24 cellular contexts compared by ENCODE assay signal in genomic region chr4:128630881-128631280, GRCh38.
DNase-seq lines count a peak whose midpoint lies in the region; ATAC-seq, FAIRE-seq and TF ChIP-seq lines count a peak whose summit lies in the region.
"Had no signal": no experiment of that assay in that cellular context is flagged by ENCODE, and none has a peak within 500 bp of the region (broad histone marks: within the 10 kb centered on the region; RNA-seq: fewer than 3 reads in every experiment).

No MANE protein-coding gene starts in this region.

- no peak for TF ChIP-seq EP300 in H1 (IDR thresholded peaks at IDR 0.05; ENCODE audit: borderline replicate concordance in 1 of 2, low read depth in 2 of 2, low read length in 2 of 2)
- no peak for TF ChIP-seq EP300 in stomach (IDR thresholded peaks at IDR 0.05)

- no TSS peak for BruUV-seq in IMR-90 (replicated peaks; lab: Mats Ljungman, UMichigan)

- H2AK5ac ChIP-seq in IMR-90 (ENCODE audit: low read depth, low read length) (no peak overlapping the region), H1 (ENCODE audit: low read depth, low read length) (no peak overlapping the region)

- WGBS in IMR-90 (ENCODE audit: extremely low coverage in 2 of 2, insufficient read length in 1 of 2), 2 experiments = no CpG with 5 or more reads among the region's 5 CpGs
- 86% methylated on average over 5 of the region's 5 CpGs; no CpG with 5 or more reads in 1 of the 2 experiments for WGBS in H1 (ENCODE audit: extremely low coverage in 1 of 2, insufficient coverage in 1 of 2, insufficient read length in 1 of 2, insufficient replicate concordance in 2 of 2, low coverage in 1 of 2, low lambda C conversion rate in 2 of 2, missing lambda C conversion rate in 1 of 2), 2 experiments
- WGBS in stomach, 5 donors = 24 to 51% (median 38%) methylated on average over 5 of the region's 5 CpGs

- H3K14ac ChIP-seq in IMR-90 (replicated peaks; ENCODE audit: low read depth, low read length) = no peak overlapping the region
- H3K14ac ChIP-seq in H1 (ENCODE audit: insufficient read length) = no peak overlapping the region

- TF ChIP-seq RAD21 in IMR-90 (IDR thresholded peaks at IDR 0.05; ENCODE audit: low read length) (no peak), H1 (IDR thresholded peaks at IDR 0.05 in 1 of 2, conservative IDR thresholded peaks at IDR 0.05 in 1 of 2; ENCODE audit: low read depth in 2 of 2, low read length in 2 of 2) (no peak)

- H3K9me3 ChIP-seq in IMR-90 (ENCODE audit: control insufficient read depth, insufficient read depth, low read length) = no peaks in the 10 kb centered on the region
- no peaks in the 10 kb centered on the region; a peak in 1 of 4 replicates for H3K9me3 ChIP-seq in H1 (ENCODE audit: insufficient read depth in 2 of 2, low read depth in 1 of 2, low read length in 1 of 2)
- no peaks in the 10 kb centered on the region for H3K9me3 ChIP-seq in left lung
- no peaks in the 10 kb centered on the region for H3K9me3 ChIP-seq in stomach
- H3K9me3 ChIP-seq: colonic mucosa, esophagus squamous epithelium, SJSA1, testis had no signal

- H3K27me3 ChIP-seq in IMR-90 (ENCODE audit: control insufficient read depth, insufficient read depth, low read length) (no peaks in the 10 kb centered on the region), H1 (replicated peaks in 1 of 4; ENCODE audit: control insufficient read depth in 3 of 4, extremely low read depth in 1 of 4, insufficient read depth in 3 of 4, low read length in 3 of 4) (no peaks in the 10 kb centered on the region), left lung (no peaks in the 10 kb centered on the region), stomach (no peaks in the 10 kb centered on the region)
- H3K27me3 ChIP-seq: colonic mucosa, esophagus squamous epithelium, SJSA1, testis had no signal

- H3K9me1 ChIP-seq in IMR-90 (ENCODE audit: insufficient read depth, low read length) = no peaks in the 10 kb centered on the region

- H3K79me2 ChIP-seq in H1 (ENCODE audit: control insufficient read depth in 1 of 2, insufficient read depth in 2 of 2, low read length in 2 of 2) = no peaks in the 10 kb centered on the region

- H3K36me3 ChIP-seq in IMR-90 (ENCODE audit: control insufficient read depth, insufficient read depth, low read length) (no peaks in the 10 kb centered on the region), H1 (ENCODE audit: control insufficient read depth in 2 of 4, insufficient read depth in 4 of 4, low read length in 3 of 4) (no peaks in the 10 kb centered on the region), left lung (no peaks in the 10 kb centered on the region), stomach (no peaks in the 10 kb centered on the region)
- H3K36me3 ChIP-seq: colonic mucosa, esophagus squamous epithelium, SJSA1 had no signal

- H3K9ac ChIP-seq in IMR-90 (ENCODE audit: low read depth, low read length) = no peak overlapping the region
- no peak overlapping the region for H3K9ac ChIP-seq in H1 (replicated peaks in 1 of 4; ENCODE audit: extremely low read depth in 1 of 4, low read depth in 3 of 4, low read length in 3 of 4)

- peak; percentile 35 for DNase-seq in IMR-90
- DNase-seq in H1 (ENCODE audit: low read depth in 1 of 2, low spot score in 2 of 2) = peak in 1 of 2 experiments; percentile 24
- no peak for DNase-seq in left lung
- DNase-seq in stomach = no peak
- DNase-seq in erythroblast (lab: John Stamatoyannopoulos, UW) = no peak
- DNase-seq in NCI-H2171 (lab: John Stamatoyannopoulos, UW) = no peak
- DNase-seq: activated CD8-positive, alpha-beta T cell treated with anti-CD3 and anti-CD28 coated beads for 36 hours; CD4-positive, CD25-positive, alpha-beta regulatory T cell; colonic mucosa; DMS 273 treated with DMSO at 0.1 percent for 48 hours; effector memory CD4-positive, alpha-beta T cell; esophagus squamous epithelium; KG1; kidney glomerular epithelial cell; MM.1S; NCI-H2171 treated with DMSO at 0.1 percent for 48 hours; NCI-H524 treated with DMSO at 0.1 percent for 48 hours; stimulated activated CD4-positive, alpha-beta T cell treated with anti-CD3 and anti-CD28 coated beads, Interleukin-4, amount 100 ng/mL, for 1 hour; stimulated activated naive B cell treated with anti-CD40 and anti-IgM and Interleukin-4, amounts not matched to agents 10 μg/mL and 1 μg/mL and 100 μg/mL, for 72 hours; T-helper 1 cell; testis had no signal

- no peak overlapping the region for H3K4ac ChIP-seq in IMR-90 (ENCODE audit: low read depth, low read length)
- H3K4ac ChIP-seq in H1 (replicated peaks; ENCODE audit: insufficient read length, low read depth, low read length) = no peak overlapping the region

- no peak for ATAC-seq in IMR-90 (ENCODE audit: low read depth)
- ATAC-seq in left lung = peak; percentile 37
- no peak for ATAC-seq in GM21723 (IDR thresholded peaks at IDR 0.05; ENCODE audit: unreplicated experiment)
- ATAC-seq: activated CD4-positive, CD25-positive, alpha-beta regulatory T cell treated with anti-CD3 and anti-CD28 coated beads, Interleukin-2, amount 50 U/mL, for 24 hours; activated CD8-positive, alpha-beta T cell treated with anti-CD3 and anti-CD28 coated beads for 36 hours; stimulated activated naive B cell treated with anti-CD40 and anti-IgM and Interleukin-4, amounts not matched to agents 10 μg/mL and 1 μg/mL and 100 μg/mL, for 72 hours had no signal

- TF ChIP-seq CTCF in IMR-90 (conservative IDR thresholded peaks at IDR 0.05; ENCODE audit: low read depth, low read length) (no peak), H1 (IDR thresholded peaks at IDR 0.05; ENCODE audit: control extremely low read depth in 1 of 3, insufficient read depth in 1 of 3, low read depth in 1 of 3, low read length in 3 of 3) (no peak), left lung (IDR thresholded peaks at IDR 0.05) (no peak), stomach (IDR thresholded peaks at IDR 0.05) (no peak)

- H3K23ac ChIP-seq in IMR-90 (ENCODE audit: low read depth, low read length) (no peak overlapping the region), H1 (ENCODE audit: insufficient read length) (no peak overlapping the region)

- no peak overlapping the region for H2BK15ac ChIP-seq in IMR-90 (ENCODE audit: low read depth, low read length)
- H2BK15ac ChIP-seq in H1 (ENCODE audit: low read length) = no peak overlapping the region

- TF ChIP-seq POLR2A in IMR-90 (IDR thresholded peaks at IDR 0.05; ENCODE audit: low read depth, low read length) (no peak), H1 (IDR thresholded peaks at IDR 0.05; ENCODE audit: control extremely low read depth in 1 of 2, low read depth in 2 of 2, low read length in 2 of 2) (no peak), stomach (IDR thresholded peaks at IDR 0.05) (no peak), erythroblast (IDR thresholded peaks at IDR 0.05; ENCODE audit: low read length) (no peak)

- H3K4me3 ChIP-seq in IMR-90 (ENCODE audit: insufficient read depth, low read depth, low read length) = no peak overlapping the region
- H3K4me3 ChIP-seq in H1 (ENCODE audit: extremely low read depth in 1 of 4, insufficient read depth in 2 of 4, low read depth in 3 of 4, low read length in 4 of 4) = no peak overlapping the region
- no peak overlapping the region for H3K4me3 ChIP-seq in left lung
- no peak overlapping the region for H3K4me3 ChIP-seq in stomach
- H3K4me3 ChIP-seq: colonic mucosa, esophagus squamous epithelium, SJSA1, testis had no signal

- POLR2A ChIA-PET in IMR-90 (lab: Charles Lee; ENCODE audit: unreplicated experiment) = no interaction called here
- POLR2A ChIA-PET in H1 (lab: Charles Lee; ENCODE audit: partially characterized antibody) = no interaction called here

- H2BK120ac ChIP-seq in IMR-90 (ENCODE audit: low read depth, low read length) (no peak overlapping the region), H1 (replicated peaks; ENCODE audit: low read depth, low read length) (peak overlapping the region; percentile 12)

- dilution Hi-C loops in IMR-90 (cut with HindIII; ENCODE audit: low sequenced_read_pairs, unreplicated experiment) = no loop called here

- no peaks in the 10 kb centered on the region for H4K20me1 ChIP-seq in IMR-90 (ENCODE audit: insufficient read depth, low read length)
- no peaks in the 10 kb centered on the region for H4K20me1 ChIP-seq in H1 (replicated peaks in 1 of 2; ENCODE audit: control insufficient read depth in 1 of 2, insufficient read depth in 2 of 2, low read length in 2 of 2)

- intact Hi-C loops in IMR-90 (cut with micrococcal nuclease) (no loop called here), left lung (cut with DNase I) (no loop called here), stomach (cut with DNase I; ENCODE audit: low total_unique reads) (no loop called here)

- H4K8ac ChIP-seq in IMR-90 (ENCODE audit: low read depth in 2 of 2, low read length in 2 of 2) (no peak overlapping the region), H1 (ENCODE audit: extremely low read depth, insufficient read depth, low read length) (no peak overlapping the region)

- H3K27ac ChIP-seq in IMR-90 (ENCODE audit: insufficient read depth, low read length) (no peak overlapping the region), H1 (ENCODE audit: low read depth, low read length) (no peak overlapping the region), left lung (no peak overlapping the region), stomach (peak overlapping the region; percentile 23 to 77 (median 52))
- H3K27ac ChIP-seq: colonic mucosa, esophagus squamous epithelium, SJSA1 had no signal

- H2AFZ ChIP-seq in IMR-90 (replicated peaks; ENCODE audit: low read length, poor library complexity) (no peak overlapping the region), H1 (ENCODE audit: low read length) (peak overlapping the region; percentile 78; the same call in 1 of the 2 replicates)

- H3K4me1 ChIP-seq in IMR-90 (ENCODE audit: control insufficient read depth, insufficient read depth, low read length) = no peaks in the 10 kb centered on the region; the same call in 1 of the 2 replicates
- peaks cover 0 to 5% (median 2%) of the 10 kb centered on the region in 4 experiments; a peak in 5 of 7 replicates for H3K4me1 ChIP-seq in H1 (replicated peaks in 1 of 4; ENCODE audit: control insufficient read depth in 3 of 4, insufficient read depth in 4 of 4, low read length in 3 of 4)
- H3K4me1 ChIP-seq in left lung = peaks cover 0 to 2% of the 10 kb centered on the region in 2 donors
- peaks cover 3 to 53% (median 29%) of the 10 kb centered on the region in 4 donors for H3K4me1 ChIP-seq in stomach
- H3K4me1 ChIP-seq: colonic mucosa had no signal

- H2BK12ac ChIP-seq in H1 (ENCODE audit: low read depth, low read length) = no peak overlapping the region

- H2BK20ac ChIP-seq in IMR-90 (ENCODE audit: low read depth, low read length) = no peak overlapping the region
- H2BK20ac ChIP-seq in H1 (ENCODE audit: low read length) = 0 out of 2 replicates have a peak overlapping the region, but pooled peaks have one; percentile 73

- H4K91ac ChIP-seq in IMR-90 (ENCODE audit: insufficient read depth, low read depth, low read length) = no peak overlapping the region
- H4K91ac ChIP-seq in H1 (replicated peaks; ENCODE audit: insufficient read length, low read length) = no peak overlapping the region

- FAIRE-seq in H1 (lab: Jason Lieb, UNC) = no peak

- H2BK5ac ChIP-seq in IMR-90 (ENCODE audit: low read depth, low read length, poor library complexity, severe bottlenecking) (no peak overlapping the region), H1 (ENCODE audit: low read depth, low read length) (no peak overlapping the region)

- no peak overlapping the region for H3K18ac ChIP-seq in IMR-90 (ENCODE audit: low read depth, low read length)
- H3K18ac ChIP-seq in H1 (ENCODE audit: extremely low read depth, low read length) = no peak overlapping the region

- H3K23me2 ChIP-seq in H1 (ENCODE audit: low read depth, low read length) = no peaks in the 10 kb centered on the region

- no peak overlapping the region for H4K5ac ChIP-seq in IMR-90 (ENCODE audit: low read depth, low read length)
- no peak overlapping the region for H4K5ac ChIP-seq in H1 (ENCODE audit: insufficient read length, low read depth, low read length)

- H3K4me2 ChIP-seq in IMR-90 (ENCODE audit: low read depth, low read length) (no peak overlapping the region), H1 (ENCODE audit: insufficient read depth in 1 of 2, low read depth in 2 of 2, low read length in 2 of 2) (no peak overlapping the region)

- in situ Hi-C loops in IMR-90 (cut with MboI; ENCODE audit: low sequenced_read_pairs) = no loop called here

- H2AK9ac ChIP-seq in IMR-90 (replicated peaks; ENCODE audit: low read depth, low read length, poor library complexity) = no peak overlapping the region

- CTCF ChIA-PET in IMR-90 (lab: Yijun Ruan, JAX) = interaction anchor here (0.6 kb wide), 1 partner anchor 68 kb away, joined by 3 read pairs; no protein-coding TSS in a partner anchor
- CTCF ChIA-PET in H1 (lab: Charles Lee; ENCODE audit: partially characterized antibody) = no interaction called here

- no peak overlapping the region for H3K56ac ChIP-seq in IMR-90 (ENCODE audit: extremely low read depth, insufficient read depth, low read length)
- no peak overlapping the region for H3K56ac ChIP-seq in H1 (replicated peaks; ENCODE audit: insufficient read length, low read depth, low read length)

- H3K79me1 ChIP-seq in IMR-90 (ENCODE audit: low read depth in 1 of 2, low read length in 2 of 2) (no peaks in the 10 kb centered on the region), H1 (ENCODE audit: low read depth, low read length) (no peaks in the 10 kb centered on the region)

Comparison
In these comparisons a context has a peak if more than half of its experiments do, and no peak if none do; other contexts are left out.
1. H3K27ac ChIP-seq: peak in stomach (5 of 5); none in IMR-90 (single experiment), H1 (single experiment) and left lung (0 of 2).